8 cellular contexts compared by ENCODE assay signal in the genomic region with DNA sequence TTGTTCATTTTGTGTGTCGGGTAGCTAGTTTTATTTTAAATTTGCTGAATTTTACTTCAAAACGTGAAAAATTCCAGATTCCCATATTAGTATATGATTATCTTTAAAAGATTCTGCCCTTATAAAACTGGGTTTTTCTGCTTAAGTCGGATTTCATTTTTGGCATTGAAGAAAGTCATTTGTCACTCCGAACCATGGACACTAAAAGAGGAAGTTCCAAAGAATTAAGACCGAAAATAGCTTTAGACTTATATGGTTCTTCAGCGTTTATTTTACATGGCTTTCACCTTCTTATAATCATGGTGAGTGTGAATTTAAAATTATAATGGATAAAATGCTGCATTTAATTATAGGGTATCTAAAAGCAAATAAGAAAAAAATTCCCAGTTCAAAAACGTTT.
DNase-seq lines count a peak whose midpoint lies in the region; ATAC-seq, FAIRE-seq and TF ChIP-seq lines count a peak whose summit lies in the region.

No MANE protein-coding gene starts in this region.

- H3K36me3 ChIP-seq in muscle layer of duodenum (ENCODE audit: control insufficient read depth in 1 of 2, insufficient read depth in 2 of 2, low read length in 2 of 2) = peaks cover 9% of the 10 kb centered on the region in 2 donors

- H3K27me3 ChIP-seq in muscle layer of duodenum (ENCODE audit: low read depth, low read length) = no peaks in the 10 kb centered on the region

- no peaks in the 10 kb centered on the region for H3K9me3 ChIP-seq in muscle layer of duodenum (ENCODE audit: control insufficient read depth in 1 of 2, low read length in 2 of 2)

- H3K27ac ChIP-seq in muscle layer of duodenum (ENCODE audit: low read length) = peak overlapping the region; percentile 95

- peak; percentile 59 for DNase-seq in CD1c-positive myeloid dendritic cell (ENCODE audit: extremely low spot score)
- no peak for DNase-seq in LNCaP clone FGC (ENCODE audit: low read depth)
- DNase-seq in cerebellar cortex (ENCODE audit: low spot score) = peak; percentile 9
- DNase-seq in GM19239 (ENCODE audit: insufficient read length, low spot score) = no peak
- DNase-seq in central memory CD4-positive, alpha-beta T cell = no peak

- TF ChIP-seq CTCF in LNCaP clone FGC (IDR thresholded peaks at IDR 0.05; ENCODE audit: control insufficient read depth, extremely low read depth, insufficient read depth) = no peak

- H3K4me1 ChIP-seq in muscle layer of duodenum (ENCODE audit: control insufficient read depth in 1 of 2, insufficient read depth in 2 of 2, low read length in 2 of 2) = peaks cover 10 to 15% of the 10 kb centered on the region in 2 donors

- FAIRE-seq in GM19239 (lab: Jason Lieb, UNC) = no peak

- peak overlapping the region; percentile 84 for H3K4me3 ChIP-seq in LNCaP clone FGC (ENCODE audit: low read depth, low read length)
- peak overlapping the region; percentile 97 to 99 for H3K4me3 ChIP-seq in muscle layer of duodenum (ENCODE audit: low read depth in 1 of 2, low read length in 2 of 2)

- no peak for ATAC-seq in HG03135 (IDR thresholded peaks at IDR 0.05; ENCODE audit: unreplicated experiment)
- ATAC-seq in HG03354 (IDR thresholded peaks at IDR 0.05; ENCODE audit: poor library complexity, severe bottlenecking, unreplicated experiment) = no peak

Comparison
In these comparisons a context has a peak if more than half of its experiments do, and no peak if none do; other contexts are left out.
1. DNase-seq: peak in CD1c-positive myeloid dendritic cell (single experiment) and cerebellar cortex (single experiment); none in LNCaP clone FGC (single experiment), GM19239 (single experiment) and central memory CD4-positive, alpha-beta T cell (single experiment).